In genomic region chr2:85234879-85235278, GRCh38 we compare ENCODE assay signal across 17 cellular contexts.
DNase-seq lines count a peak whose midpoint lies in the region; ATAC-seq, FAIRE-seq and TF ChIP-seq lines count a peak whose summit lies in the region.
"Had no signal": no experiment of that assay in that cellular context is flagged by ENCODE, and none has a peak within 500 bp of the region (broad histone marks: within the 10 kb centered on the region; RNA-seq: fewer than 3 reads in every experiment).

No MANE protein-coding gene starts in this region.

- TF ChIP-seq EP300 in esophagus muscularis mucosa (IDR thresholded peaks at IDR 0.05), result no peak

- TF ChIP-seq CTCF in endothelial cell (IDR thresholded peaks at IDR 0.05; ENCODE audit: unreplicated experiment), result no peak
- TF ChIP-seq CTCF in esophagus muscularis mucosa (IDR thresholded peaks at IDR 0.05), result no peak
- no peak for TF ChIP-seq CTCF in kidney (IDR thresholded peaks at IDR 0.05; ENCODE audit: borderline replicate concordance, extremely low read depth, insufficient read depth)

- no peak overlapping the region for H3K4me3 ChIP-seq in esophagus muscularis mucosa
- no peak overlapping the region for H3K4me3 ChIP-seq in kidney (ENCODE audit: low read length in 2 of 2)
- H3K4me3 ChIP-seq: coronary artery, lung, SJCRH30, vagina had no signal

- H3K9ac ChIP-seq in kidney (ENCODE audit: low read length in 2 of 2), result no peak overlapping the region

- no peak for TF ChIP-seq POLR2A in esophagus muscularis mucosa (IDR thresholded peaks at IDR 0.05; ENCODE audit: low read depth)

- H3K36me3 ChIP-seq in esophagus muscularis mucosa (no peaks in the 10 kb centered on the region), kidney (ENCODE audit: control insufficient read depth in 1 of 2, insufficient read depth in 2 of 2, low read length in 2 of 2) (no peaks in the 10 kb centered on the region)
- H3K36me3 ChIP-seq: vagina had no signal

- H3K27ac ChIP-seq in esophagus muscularis mucosa (replicated peaks in 1 of 4) (no peak overlapping the region), kidney (ENCODE audit: low read depth in 2 of 2, low read length in 2 of 2) (no peak overlapping the region)
- H3K27ac ChIP-seq: coronary artery, SJCRH30, vagina had no signal

- H3K27me3 ChIP-seq in esophagus muscularis mucosa, result no peaks in the 10 kb centered on the region
- H3K27me3 ChIP-seq: SJCRH30, vagina had no signal

- FAIRE-seq in kidney (lab: Jason Lieb, UNC), result no peak
- FAIRE-seq: GM12892 had no signal

- no peaks in the 10 kb centered on the region for H3K9me3 Mint-ChIP-seq in endothelial cell (ENCODE audit: unreplicated experiment)

- WGBS in esophagus muscularis mucosa, result 93% methylated on average over 2 of the region's 2 CpGs

- peak overlapping the region; percentile 78 for H3K27ac Mint-ChIP-seq in endothelial cell (ENCODE audit: unreplicated experiment)
- H3K27ac Mint-ChIP-seq: CD14-positive monocyte had no signal

- intact Hi-C loops in esophagus muscularis mucosa (cut with DNase I), result no loop called here
- intact Hi-C loops in kidney (cut with DNase I), result no loop called here
- intact Hi-C loops in left cardiac atrium (cut with DNase I), result no loop called here

- no peak for ATAC-seq in left cardiac atrium
- ATAC-seq: stimulated activated naive CD8-positive, alpha-beta T cell treated with anti-CD3 and anti-CD28 coated beads, Interleukin-15, Interleukin-2, amounts not matched to agents 100 U/mL and 50 U/mL, for 24 hours had no signal

- peaks cover 24% of the 10 kb centered on the region for H3K27me3 Mint-ChIP-seq in endothelial cell (ENCODE audit: unreplicated experiment)

- H3K9me3 ChIP-seq in esophagus muscularis mucosa (no peaks in the 10 kb centered on the region), kidney (ENCODE audit: control insufficient read depth in 1 of 2, low read length in 2 of 2) (no peaks in the 10 kb centered on the region)
- H3K9me3 ChIP-seq: SJCRH30, vagina had no signal

- H3K36me3 Mint-ChIP-seq in endothelial cell (ENCODE audit: low read depth, unreplicated experiment), result peaks cover 15% of the 10 kb centered on the region
- H3K36me3 Mint-ChIP-seq: CD14-positive monocyte had no signal

- H3K4me3 Mint-ChIP-seq in endothelial cell (ENCODE audit: unreplicated experiment), result no peak overlapping the region
- H3K4me3 Mint-ChIP-seq: CD14-positive monocyte had no signal

- H3K4me1 ChIP-seq in esophagus muscularis mucosa (peaks cover under 1 to 35% (median 28%) of the 10 kb centered on the region in 4 donors), kidney (ENCODE audit: control insufficient read depth in 1 of 2, insufficient read depth in 1 of 2, low read depth in 1 of 2, low read length in 2 of 2) (no peaks in the 10 kb centered on the region)
- H3K4me1 ChIP-seq: SJCRH30 had no signal

- H3K4me1 Mint-ChIP-seq in endothelial cell (ENCODE audit: unreplicated experiment), result peaks cover 57% of the 10 kb centered on the region
- H3K4me1 Mint-ChIP-seq: CD14-positive monocyte had no signal

- DNase-seq in NCI-H82 (lab: John Stamatoyannopoulos, UW) (peak; percentile 13), NCI-H82 treated with DMSO at 0.1 percent for 48 hours (lab: John Stamatoyannopoulos, UW; ENCODE audit: unreplicated experiment) (no peak), NCI-H345 (lab: John Stamatoyannopoulos, UW) (peak; percentile 57), endothelial cell (ENCODE audit: low spot score) (no peak), superior temporal gyrus (ENCODE audit: extremely low spot score) (peak; percentile 52), esophagus muscularis mucosa (ENCODE audit: extremely low spot score) (no peak), kidney (no peak), left cardiac atrium (no peak)
- DNase-seq: aorta; MM.1S; SJCRH30; stimulated activated naive CD8-positive, alpha-beta T cell treated with anti-CD3 and anti-CD28 coated beads, Interleukin-15, Interleukin-2, amounts not matched to agents 100 U/mL and 50 U/mL, for 24 hours had no signal

Comparison
In these comparisons a context has a peak if more than half of its experiments do, and no peak if none do; other contexts are left out.
1. DNase-seq: peak in NCI-H82 (single experiment), NCI-H345 (single experiment) and superior temporal gyrus (single experiment); none in NCI-H82 treated with DMSO at 0.1 percent for 48 hours (single experiment), endothelial cell (single experiment), esophagus muscularis mucosa (single experiment), kidney (single experiment) and left cardiac atrium (single experiment).